In the genomic region with DNA sequence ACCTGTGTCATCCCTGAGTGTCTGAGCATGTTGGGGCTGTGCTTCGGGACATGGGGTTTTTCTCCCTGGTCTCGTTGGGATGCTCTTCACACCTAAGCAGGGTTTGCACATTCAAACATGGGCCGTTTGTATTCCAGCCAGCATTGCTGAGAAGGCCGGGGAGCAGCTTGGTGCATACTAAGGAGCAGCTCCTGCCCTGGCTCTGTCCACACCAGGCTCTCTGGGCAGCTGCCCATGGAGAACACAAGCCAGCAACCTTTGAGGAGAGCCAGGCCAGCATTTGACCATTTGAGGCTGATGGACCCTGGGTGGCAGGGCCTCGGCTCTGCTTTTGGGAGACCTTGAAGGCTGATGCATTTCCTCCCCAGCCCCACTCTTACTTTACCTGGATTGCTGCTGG, we compare ENCODE assay signal across 20 cellular contexts.
"Had no signal": no experiment of that assay in that cellular context is flagged by ENCODE, and none has a peak within 500 bp of the region (broad histone marks: within the 10 kb centered on the region; RNA-seq: fewer than 3 reads in every experiment).

No MANE protein-coding gene starts in this region.

- H3K4me1 ChIP-seq: ascending aorta, gastroesophageal sphincter, lower lobe of right lung, pancreas, right lobe of liver, testis, upper lobe of left lung had no signal

- H3K36me3 ChIP-seq: ascending aorta, gastroesophageal sphincter, heart right ventricle, lower lobe of right lung, pancreas, right lobe of liver, upper lobe of left lung had no signal

- DNase-seq: activated B cell treated with CpG ODN at 0.5 μM for 24 hours; activated CD4-positive, alpha-beta memory T cell treated with anti-CD3 and anti-CD28 coated beads for 36 hours; activated CD4-positive, alpha-beta T cell treated with anti-CD3 and anti-CD28 coated beads for 36 hours; activated gamma-delta T cell; activated naive CD4-positive, alpha-beta T cell treated with anti-CD3 and anti-CD28 coated beads, Interleukin-2, amount 50 U/mL, for 16 hours; activated naive CD8-positive, alpha-beta T cell treated with anti-CD3 and anti-CD28 coated beads, Interleukin-2, amount 50 U/mL, for 24 hours; cortex of kidney; heart right ventricle; lower lobe of right lung; natural killer cell; pancreas; right lobe of liver; stimulated activated CD4-positive, alpha-beta T cell treated with anti-CD3 and anti-CD28 coated beads, Interleukin-1b, Interleukin-23, amount 100 ng/mL, for 48 hours; stimulated activated naive CD8-positive, alpha-beta T cell treated with anti-CD3 and anti-CD28 coated beads, Interleukin-15, amount 100 ng/mL, for 72 hours; T1000; testis; upper lobe of left lung had no signal

- FAIRE-seq: pancreas had no signal

- H3K27me3 ChIP-seq: ascending aorta, right lobe of liver, testis, upper lobe of left lung had no signal

- H3K4me3 ChIP-seq: ascending aorta, gastroesophageal sphincter, heart right ventricle, lower lobe of right lung, pancreas, right lobe of liver, skin epidermis, testis, upper lobe of left lung had no signal

- H3K9me3 ChIP-seq: ascending aorta, gastroesophageal sphincter, heart right ventricle, lower lobe of right lung, pancreas, right lobe of liver, testis, upper lobe of left lung had no signal
